ENCODE assay signal across 1 cellular context in genomic region chr6:30942338-30943060, GRCh38.
TF ChIP-seq lines count a peak whose summit lies in the region.

No MANE protein-coding gene starts in this region.

TF ChIP-seq in HCT116, 20 proteins besides CTCF, POLR2A, EP300 and RAD21 (continued from another document):
- TF ChIP-seq ZBTB33 (IDR thresholded peaks at IDR 0.05; ENCODE audit: extremely low read depth, insufficient replicate concordance, low read length) (no peak), SRF (IDR thresholded peaks at IDR 0.05; ENCODE audit: low read depth) (no peak), ZFX (IDR thresholded peaks at IDR 0.05) (no peak), FOSL1 (IDR thresholded peaks at IDR 0.05; ENCODE audit: low read depth) (no peak), CEBPB (IDR thresholded peaks at IDR 0.05; ENCODE audit: low read depth) (no peak), CBX3 (IDR thresholded peaks at IDR 0.05; ENCODE audit: low read depth) (peak; percentile 45; the same call in 1 of the 2 replicates), ATF3 (IDR thresholded peaks at IDR 0.05) (no peak), ELF1 (IDR thresholded peaks at IDR 0.05; ENCODE audit: borderline replicate concordance, low read depth) (no peak), YY1 (IDR thresholded peaks at IDR 0.05; ENCODE audit: extremely low read depth, insufficient replicate concordance, low read depth, low read length) (peak; percentile 79), EZH2phosphoT487 (IDR thresholded peaks at IDR 0.05; ENCODE audit: borderline replicate concordance) (no peak), EZH2 (IDR thresholded peaks at IDR 0.05) (no peak), ZNF274 (IDR thresholded peaks at IDR 0.05; ENCODE audit: low read depth, low read length) (no peak), SIN3A (IDR thresholded peaks at IDR 0.05; ENCODE audit: low read depth) (no peak)
